ENCODE assay signal across 25 cellular contexts in the genomic region with DNA sequence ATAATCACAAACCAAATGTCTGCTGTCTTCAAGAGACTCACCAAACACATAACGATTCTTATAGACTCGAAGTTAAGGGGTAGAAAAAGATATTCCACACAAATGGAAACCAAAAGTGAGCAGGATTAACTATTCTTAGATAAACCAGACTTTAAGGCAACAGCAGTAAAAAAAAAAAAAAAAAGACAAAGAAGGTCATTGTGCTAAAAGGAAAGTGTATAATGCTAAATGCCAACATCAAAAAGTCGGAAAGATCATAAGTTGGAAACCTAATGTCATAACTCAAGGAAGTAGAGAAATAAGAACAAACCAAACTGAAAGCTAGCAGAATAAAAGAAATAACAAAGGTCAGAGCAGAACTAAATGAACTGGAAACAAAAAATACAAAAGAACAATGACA.
"Had no signal": no experiment of that assay in that cellular context is flagged by ENCODE, and none has a peak within 500 bp of the region (broad histone marks: within the 10 kb centered on the region; RNA-seq: fewer than 3 reads in every experiment).

No MANE protein-coding gene starts in this region.

- H3K27ac ChIP-seq: adrenal gland, ascending aorta, gastrocnemius medialis, spleen, suprapubic skin, tibial nerve had no signal

- DNase-seq: activated B cell treated with CpG ODN at 0.5 μM for 24 hours; activated CD4-positive, alpha-beta T cell treated with anti-CD3 and anti-CD28 coated beads for 36 hours; activated CD4-positive, alpha-beta T cell treated with anti-CD3 and anti-CD28 coated beads, Interleukin-2, amount 50 U/mL, for 4 hours; activated CD8-positive, alpha-beta memory T cell treated with anti-CD3 and anti-CD28 coated beads for 24 hours; activated effector memory CD4-positive, alpha-beta T cell treated with anti-CD3 and anti-CD28 coated beads, Interleukin-2, amount 50 U/mL, for 16 hours; activated naive CD4-positive, alpha-beta T cell treated with anti-CD3 and anti-CD28 coated beads for 36 hours; activated naive CD8-positive, alpha-beta T cell treated with anti-CD3 and anti-CD28 coated beads for 36 hours; adrenal gland; brain microvascular endothelial cell; caudate nucleus; gastrocnemius medialis; glutamatergic neuron; islet precursor cell; mesenchymal stem cell; natural killer cell; right cardiac atrium; spleen; stimulated activated naive CD4-positive, alpha-beta T cell; T-helper 1 cell had no signal

- H3K4me1 ChIP-seq: adrenal gland, ascending aorta, gastrocnemius medialis, spleen, suprapubic skin, tibial nerve had no signal

- H3K27ac Mint-ChIP-seq: activated B cell treated with CpG ODN at 0.5 μM for 24 hours; activated CD4-positive, alpha-beta T cell treated with anti-CD3 and anti-CD28 coated beads for 36 hours; activated naive CD4-positive, alpha-beta T cell treated with anti-CD3 and anti-CD28 coated beads for 36 hours; activated naive CD8-positive, alpha-beta T cell treated with anti-CD3 and anti-CD28 coated beads for 36 hours; activated T-helper 1 cell treated with anti-CD3 and anti-CD28 coated beads, Interleukin-12 subunit alpha, Interleukin-12 subunit beta, Interleukin-2, Interleukin-4 antibody, amounts not matched to agents 30 ng/mL and 10 ng/mL and 1 ng/mL, durations not matched to agents 14 hours and 24 hours and 36 hours; dendritic cell treated with granulocyte-macrophage colony-stimulating factor and Interleukin-4, amounts not matched to agents 40 ng/mL and 50 ng/mL, for 4 days; natural killer cell; T-helper 2 cell treated with Interferon-gamma antibody and Interleukin-4, amounts not matched to agents 5 μg/mL and 100 μg/mL, for 36 hours had no signal

- H3K36me3 ChIP-seq: adrenal gland, ascending aorta, brain microvascular endothelial cell, gastrocnemius medialis, spleen, suprapubic skin, tibial nerve had no signal

- H3K4me3 Mint-ChIP-seq: activated B cell treated with CpG ODN at 0.5 μM for 24 hours; activated CD4-positive, alpha-beta T cell treated with anti-CD3 and anti-CD28 coated beads for 36 hours; activated naive CD4-positive, alpha-beta T cell treated with anti-CD3 and anti-CD28 coated beads for 36 hours; activated naive CD8-positive, alpha-beta T cell treated with anti-CD3 and anti-CD28 coated beads for 36 hours; activated T-helper 1 cell treated with anti-CD3 and anti-CD28 coated beads, Interleukin-12 subunit alpha, Interleukin-12 subunit beta, Interleukin-2, Interleukin-4 antibody, amounts not matched to agents 30 ng/mL and 10 ng/mL and 1 ng/mL, durations not matched to agents 14 hours and 24 hours and 36 hours; dendritic cell treated with granulocyte-macrophage colony-stimulating factor and Interleukin-4, amounts not matched to agents 40 ng/mL and 50 ng/mL, for 4 days; natural killer cell; T-helper 2 cell treated with Interferon-gamma antibody and Interleukin-4, amounts not matched to agents 5 μg/mL and 100 μg/mL, for 36 hours had no signal

- H3K9me3 Mint-ChIP-seq: activated naive CD8-positive, alpha-beta T cell treated with anti-CD3 and anti-CD28 coated beads for 36 hours; dendritic cell treated with granulocyte-macrophage colony-stimulating factor and Interleukin-4, amounts not matched to agents 40 ng/mL and 50 ng/mL, for 4 days had no signal

- H3K27me3 Mint-ChIP-seq: activated B cell treated with CpG ODN at 0.5 μM for 24 hours; activated CD4-positive, alpha-beta T cell treated with anti-CD3 and anti-CD28 coated beads for 36 hours; activated naive CD8-positive, alpha-beta T cell treated with anti-CD3 and anti-CD28 coated beads for 36 hours; dendritic cell treated with granulocyte-macrophage colony-stimulating factor and Interleukin-4, amounts not matched to agents 40 ng/mL and 50 ng/mL, for 4 days had no signal

- ATAC-seq: activated CD4-positive, alpha-beta T cell treated with anti-CD3 and anti-CD28 coated beads for 36 hours; gastrocnemius medialis; natural killer cell; right cardiac atrium had no signal

- H3K4me1 Mint-ChIP-seq: activated B cell treated with CpG ODN at 0.5 μM for 24 hours; activated CD4-positive, alpha-beta T cell treated with anti-CD3 and anti-CD28 coated beads for 36 hours; activated naive CD8-positive, alpha-beta T cell treated with anti-CD3 and anti-CD28 coated beads for 36 hours; natural killer cell had no signal

- H3K27me3 ChIP-seq: adrenal gland, ascending aorta, brain microvascular endothelial cell, gastrocnemius medialis, spleen, suprapubic skin, tibial nerve had no signal

- H3K36me3 Mint-ChIP-seq: activated naive CD8-positive, alpha-beta T cell treated with anti-CD3 and anti-CD28 coated beads for 36 hours; natural killer cell had no signal

- H3K4me3 ChIP-seq: adrenal gland, ascending aorta, gastrocnemius medialis, spleen, suprapubic skin, tibial nerve had no signal

- H3K9me3 ChIP-seq: adrenal gland, ascending aorta, gastrocnemius medialis, spleen, suprapubic skin, tibial nerve had no signal
